8 cellular contexts compared by ENCODE assay signal in genomic region chr17:38853292-38854219, GRCh38. TPM values are rescaled to one million over a fixed set of nuclear protein-coding genes. Genes with fewer than 3 reads are reported as not detected.
DNase-seq lines count a peak whose midpoint lies in the region; ATAC-seq and TF ChIP-seq lines count a peak whose summit lies in the region.

RPL23 (minus strand) TSS chr17:38853721; CDS start chr17:38853710, 11 bp downstream.

- H3K4me1 Mint-ChIP-seq in chondrocyte (ENCODE audit: low read depth): peaks cover 41% of the 10 kb centered on the region

- peaks cover 37% of the 10 kb centered on the region for H3K36me3 Mint-ChIP-seq in chondrocyte (ENCODE audit: low read depth)

- DNase-seq in AG10803 (ENCODE audit: low read depth): peak; percentile 96
- peak; percentile 96 to 99 for DNase-seq in NCI-H524 (lab: John Stamatoyannopoulos, UW)
- DNase-seq in activated CD4-positive, alpha-beta T cell treated with anti-CD3 and anti-CD28 coated beads for 24 hours (ENCODE audit: low read depth in 2 of 2): peak; percentile 85 to 86
- no peak for DNase-seq in chondrocyte (ENCODE audit: low spot score)
- peak; percentile 94 for DNase-seq in kidney glomerular epithelial cell (lab: John Stamatoyannopoulos, UW)
- peak; percentile 86 to 89 for DNase-seq in stimulated activated CD4-positive, alpha-beta T cell treated with anti-CD3 and anti-CD28 coated beads, Interleukin-15, amount 100 ng/mL, for 48 hours (ENCODE audit: low read depth in 2 of 2)

- H3K4me3 Mint-ChIP-seq in chondrocyte (ENCODE audit: unreplicated experiment): peak within 1 kb of the TSS; percentile 98

- peak; percentile 98 for TF ChIP-seq POLR2A in GM19099 (IDR thresholded peaks at IDR 0.05; ENCODE audit: extremely low read depth, insufficient read length, low read depth)

- H3K9me3 Mint-ChIP-seq in chondrocyte (ENCODE audit: low read depth): no peaks in the 10 kb centered on the region

- H3K4me3 ChIP-seq in AG10803 (ENCODE audit: low read length): peak within 1 kb of the TSS; percentile 96

- TF ChIP-seq CTCF in AG10803 (conservative IDR thresholded peaks at IDR 0.05; ENCODE audit: low read length): no peak
- TF ChIP-seq CTCF in chondrocyte (IDR thresholded peaks at IDR 0.05): no peak

- H3K27me3 Mint-ChIP-seq in chondrocyte (ENCODE audit: low read depth): no peaks in the 10 kb centered on the region

- peak within 1 kb of the TSS; percentile 100 for H3K27ac Mint-ChIP-seq in chondrocyte (ENCODE audit: unreplicated experiment)

- ATAC-seq in HG03432 (IDR thresholded peaks at IDR 0.05; ENCODE audit: unreplicated experiment): peak; percentile 81

RNA-seq across cellular contexts. Expression of gene RPL23, which starts in this region (rescaled TPM):
- total RNA-seq in chondrocyte: 916 to 959 TPM (median 937 TPM) in 3 replicates
